In genomic region chr14:59630281-59630963, GRCh38 we compare ENCODE assay signal across 8 cellular contexts. TPM values are rescaled to one million over a fixed set of nuclear protein-coding genes. Genes with fewer than 3 reads are reported as not detected.
DNase-seq lines count a peak whose midpoint lies in the region; ATAC-seq and TF ChIP-seq lines count a peak whose summit lies in the region.

No MANE protein-coding gene starts in this region.

- DNase-seq in NCI-H524 treated with DMSO at 0.1 percent for 48 hours (lab: John Stamatoyannopoulos, UW), result peak; percentile 46
- peak; percentile 22 for DNase-seq in epithelial cell of esophagus (ENCODE audit: low read depth)
- DNase-seq in osteocyte (ENCODE audit: extremely low spot score, unreplicated experiment), result no peak
- no peak for DNase-seq in HAP-1 (ENCODE audit: low spot score in 2 of 2)
- no peak for DNase-seq in NK-92 (lab: John Stamatoyannopoulos, UW; ENCODE audit: unreplicated experiment)
- no peak for DNase-seq in activated CD4-positive, alpha-beta T cell treated with anti-CD3 and anti-CD28 coated beads for 1 hour

- TF ChIP-seq CTCF in epithelial cell of esophagus (IDR thresholded peaks at IDR 0.05; ENCODE audit: insufficient read depth, low read depth, low read length, missing control alignments) (no peak), osteocyte (IDR thresholded peaks at IDR 0.05) (no peak)

- peaks cover 6% of the 10 kb centered on the region for H3K4me1 Mint-ChIP-seq in osteocyte (ENCODE audit: unreplicated experiment)

- H3K4me3 ChIP-seq in epithelial cell of esophagus (ENCODE audit: low read length) (no peak overlapping the region), HAP-1 (no peak overlapping the region)

- in situ Hi-C loops in HAP-1 (cut with MboI; ENCODE audit: low sequenced_read_pairs), result loop anchor here (25.0 kb wide), 1 partner anchor 557 kb away; no protein-coding TSS in a partner anchor

- peaks cover 5% of the 10 kb centered on the region for H3K9me3 Mint-ChIP-seq in osteocyte (ENCODE audit: unreplicated experiment)

- no peak overlapping the region for H3K27ac Mint-ChIP-seq in osteocyte (ENCODE audit: unreplicated experiment)

- H3K27me3 Mint-ChIP-seq in osteocyte (ENCODE audit: unreplicated experiment), result peaks cover 67% of the 10 kb centered on the region

- H3K36me3 Mint-ChIP-seq in osteocyte (ENCODE audit: unreplicated experiment), result peaks cover 1% of the 10 kb centered on the region

- 0 out of 2 replicates have a peak, but pooled peaks cover 4% of the 10 kb centered on the region for H3K27me3 ChIP-seq in HAP-1 (ENCODE audit: low read depth)

- H3K4me3 Mint-ChIP-seq in osteocyte (ENCODE audit: unreplicated experiment), result peak overlapping the region; percentile 56

- no peaks in the 10 kb centered on the region for H3K9me3 ChIP-seq in HAP-1

- ATAC-seq in GM19351 (IDR thresholded peaks at IDR 0.05; ENCODE audit: unreplicated experiment), result peak; percentile 39
- ATAC-seq in HG03460 (IDR thresholded peaks at IDR 0.05; ENCODE audit: unreplicated experiment), result no peak

- H3K4me1 ChIP-seq in HAP-1, result no peaks in the 10 kb centered on the region

- H3K36me3 ChIP-seq in HAP-1 (replicated peaks), result no peaks in the 10 kb centered on the region

RNA-seq across cellular contexts. Expression of gene CCDC175, which starts 53.8 kb away (rescaled TPM):
- not detected in 2 replicates for total RNA-seq in osteocyte

Comparison
In these comparisons a context has a peak if more than half of its experiments do, and no peak if none do; other contexts are left out.
1. DNase-seq: peak in NCI-H524 treated with DMSO at 0.1 percent for 48 hours (single experiment) and epithelial cell of esophagus (single experiment); none in osteocyte (single experiment), HAP-1 (0 of 2), NK-92 (single experiment) and activated CD4-positive, alpha-beta T cell treated with anti-CD3 and anti-CD28 coated beads for 1 hour (single experiment).